ENCODE assay signal across 8 cellular contexts in genomic region chr16:11914210-11914758, GRCh38. TPM values are rescaled to one million over a fixed set of nuclear protein-coding genes. Genes with fewer than 3 reads are reported as not detected.
DNase-seq lines count a peak whose midpoint lies in the region; ATAC-seq, FAIRE-seq and TF ChIP-seq lines count a peak whose summit lies in the region.

No MANE protein-coding gene starts in this region.

- H3K36me3 Mint-ChIP-seq in progenitor cell of endocrine pancreas (ENCODE audit: insufficient read depth): peaks cover 3% of the 10 kb centered on the region

- no peak for ATAC-seq in GM21786 (IDR thresholded peaks at IDR 0.05; ENCODE audit: unreplicated experiment)
- no peak for ATAC-seq in HG02759 (IDR thresholded peaks at IDR 0.05; ENCODE audit: unreplicated experiment)

- peak overlapping the region; percentile 96 for H3K27ac Mint-ChIP-seq in progenitor cell of endocrine pancreas

- H3K9me3 Mint-ChIP-seq in progenitor cell of endocrine pancreas (ENCODE audit: low read depth): no peaks in the 10 kb centered on the region

- WGBS in esophagus, 2 donors: 3 to 4% methylated on average over 12 of the region's 12 CpGs

- H3K4me1 ChIP-seq in esophagus (ENCODE audit: control insufficient read depth in 2 of 2, insufficient read depth in 2 of 2, low read length in 1 of 2): peaks cover 0 to 2% of the 10 kb centered on the region in 2 donors

- POLR2A ChIA-PET in RWPE1 (lab: Yijun Ruan, JAX; ENCODE audit: low non-redundant PET): no interaction called here

- H3K27me3 Mint-ChIP-seq in progenitor cell of endocrine pancreas: no peaks in the 10 kb centered on the region

- TF ChIP-seq CTCF in RWPE1 (conservative IDR thresholded peaks at IDR 0.05; ENCODE audit: low read depth) (no peak), progenitor cell of endocrine pancreas (IDR thresholded peaks at IDR 0.05; ENCODE audit: unreplicated experiment) (no peak)

- DNase-seq in RWPE1 (ENCODE audit: low spot score) (no peak), progenitor cell of endocrine pancreas (ENCODE audit: low spot score, unreplicated experiment) (no peak), GM12892 (ENCODE audit: insufficient read length) (no peak), head of caudate nucleus (no peak)

- H3K27me3 ChIP-seq in esophagus (ENCODE audit: control insufficient read depth in 1 of 2, insufficient read depth in 2 of 2, low read length in 2 of 2): no peaks in the 10 kb centered on the region

- H3K4me3 ChIP-seq in GM08714 (ENCODE audit: low read length) (peak overlapping the region; percentile 91), esophagus (ENCODE audit: low read depth in 1 of 2, low read length in 2 of 2) (peak overlapping the region; percentile 74 to 100)

- no peaks in the 10 kb centered on the region for H3K36me3 ChIP-seq in esophagus (ENCODE audit: control insufficient read depth in 2 of 2, insufficient read depth in 2 of 2, low read length in 1 of 2)

- CTCF ChIA-PET in RWPE1 (lab: Yijun Ruan, JAX): no interaction called here

- H3K4me3 Mint-ChIP-seq in progenitor cell of endocrine pancreas (ENCODE audit: low read depth): peak overlapping the region; percentile 92

- intact Hi-C loops in head of caudate nucleus (cut with DNase I): loop anchor here (10.0 kb wide), 1 partner anchor 119 kb away; the partner anchor contains the start of gene ZC3H7A

- no peaks in the 10 kb centered on the region for H3K9me3 ChIP-seq in esophagus (ENCODE audit: control insufficient read depth in 2 of 2, insufficient read depth in 1 of 2, low read depth in 1 of 2, low read length in 1 of 2)

- H3K4me1 Mint-ChIP-seq in progenitor cell of endocrine pancreas (ENCODE audit: low read depth): peaks cover 36% of the 10 kb centered on the region

- FAIRE-seq in GM12892 (lab: Jason Lieb, UNC): no peak

- no peak for TF ChIP-seq POLR2A in GM12892 (IDR thresholded peaks at IDR 0.05; ENCODE audit: low read depth, low read length)

- H3K27ac ChIP-seq in RWPE1 (peak overlapping the region; percentile 87), esophagus (ENCODE audit: low read depth in 2 of 2, low read length in 1 of 2) (peak overlapping the region; percentile 86 to 97)

RNA-seq across cellular contexts. Expression of gene GSPT1, which starts 1.5 kb away (rescaled TPM):
- polyA plus RNA-seq in esophagus: 10 to 100 TPM; 20.6 to 58.9 TPM
- 89.9 and 92.5 TPM in 2 replicates for total RNA-seq in progenitor cell of endocrine pancreas
- 87.4 TPM for polyA plus RNA-seq in GM12892 (2012; ENCODE audit: missing spikeins)

RNA-seq across cellular contexts. Expression of gene NPIPB2, which starts 27.6 kb away (rescaled TPM):
- polyA plus RNA-seq in esophagus: 1 to 10 TPM; 3.0 to 9.1 TPM
- total RNA-seq in progenitor cell of endocrine pancreas: 16.6 and 19.3 TPM in 2 replicates
- 7.5 TPM for polyA plus RNA-seq in GM12892 (2012; ENCODE audit: missing spikeins)

RNA-seq across cellular contexts. Expression of gene TNFRSF17, which starts 50.7 kb away (rescaled TPM):
- polyA plus RNA-seq in esophagus: under 1 TPM; 0.08 to 0.12 TPM
- total RNA-seq in progenitor cell of endocrine pancreas: not detected in 2 replicates
- 107 TPM for polyA plus RNA-seq in GM12892 (2012; ENCODE audit: missing spikeins)
